8 cellular contexts compared by ENCODE assay signal in genomic region chr7:100836812-100837098, GRCh38. TPM values are rescaled to one million over a fixed set of nuclear protein-coding genes. Genes with fewer than 3 reads are reported as not detected.
DNase-seq lines count a peak whose midpoint lies in the region; ATAC-seq lines count a peak whose summit lies in the region.

No MANE protein-coding gene starts in this region.

- H3K27me3 Mint-ChIP-seq in activated CD4-positive, alpha-beta T cell treated with anti-CD3 and anti-CD28 coated beads, Interleukin-2, amount 10 ng/mL, durations not matched to agents 24 days and 14 days: peaks cover 3% of the 10 kb centered on the region

- H3K27ac Mint-ChIP-seq in activated CD4-positive, alpha-beta T cell treated with anti-CD3 and anti-CD28 coated beads, Interleukin-2, amount 10 ng/mL, durations not matched to agents 24 days and 14 days: no peak overlapping the region

- H3K27ac ChIP-seq in angular gyrus (ENCODE audit: low read depth, low read length) (peak overlapping the region; percentile 86), layer of hippocampus (ENCODE audit: low read depth, low read length) (peak overlapping the region; percentile 92), substantia nigra (ENCODE audit: low read depth, low read length, poor library complexity, severe bottlenecking) (peak overlapping the region; percentile 78)

- H3K4me1 Mint-ChIP-seq in activated CD4-positive, alpha-beta T cell treated with anti-CD3 and anti-CD28 coated beads, Interleukin-2, amount 10 ng/mL, durations not matched to agents 24 days and 14 days: peaks cover 4% of the 10 kb centered on the region

- no peak for ATAC-seq in GM18519 (IDR thresholded peaks at IDR 0.05; ENCODE audit: low FRiP score, unreplicated experiment)
- no peak for ATAC-seq in GM19023 (IDR thresholded peaks at IDR 0.05; ENCODE audit: unreplicated experiment)

- intact Hi-C loops in activated CD4-positive, alpha-beta T cell treated with anti-CD3 and anti-CD28 coated beads, Interleukin-2, amount 10 ng/mL, durations not matched to agents 24 days and 14 days (cut with micrococcal nuclease): loop anchor here (2.0 kb wide), 1 partner anchor 30 kb away; the partner anchor contains the start of gene TRIP6

- no peaks in the 10 kb centered on the region for H3K27me3 ChIP-seq in layer of hippocampus (ENCODE audit: control insufficient read depth, insufficient read depth, low read length)

- peak overlapping the region; percentile 76 for H3K4me3 Mint-ChIP-seq in activated CD4-positive, alpha-beta T cell treated with anti-CD3 and anti-CD28 coated beads, Interleukin-2, amount 10 ng/mL, durations not matched to agents 24 days and 14 days

- DNase-seq in activated CD4-positive, alpha-beta T cell treated with anti-CD3 and anti-CD28 coated beads, Interleukin-2, amount 10 ng/mL, durations not matched to agents 24 days and 14 days: no peak
- no peak for DNase-seq in activated CD4-positive, alpha-beta T cell treated with anti-CD3 and anti-CD28 coated beads, Interleukin-2, amount 50 U/mL, for 48 hours
- DNase-seq in substantia nigra (lab: John Stamatoyannopoulos, UW): peak in 1 of 49 donors; percentile 3
- no peak for DNase-seq in SW480 (ENCODE audit: low spot score)

- no peaks in the 10 kb centered on the region for H3K36me3 Mint-ChIP-seq in activated CD4-positive, alpha-beta T cell treated with anti-CD3 and anti-CD28 coated beads, Interleukin-2, amount 10 ng/mL, durations not matched to agents 24 days and 14 days (ENCODE audit: low read depth)

- no peaks in the 10 kb centered on the region for H3K9me3 Mint-ChIP-seq in activated CD4-positive, alpha-beta T cell treated with anti-CD3 and anti-CD28 coated beads, Interleukin-2, amount 10 ng/mL, durations not matched to agents 24 days and 14 days

RNA-seq across cellular contexts. Expression of gene EPHB4, which starts 9.4 kb away (rescaled TPM):
- 2.7 and 3.0 TPM in 2 replicates for total RNA-seq in activated CD4-positive, alpha-beta T cell treated with anti-CD3 and anti-CD28 coated beads, Interleukin-2, amount 10 ng/mL, durations not matched to agents 24 days and 14 days

RNA-seq across cellular contexts. Expression of gene SLC12A9, which starts 15.8 kb away (rescaled TPM):
- total RNA-seq in activated CD4-positive, alpha-beta T cell treated with anti-CD3 and anti-CD28 coated beads, Interleukin-2, amount 10 ng/mL, durations not matched to agents 24 days and 14 days: 37.3 and 41.2 TPM in 2 replicates

RNA-seq across cellular contexts. Expression of gene TRIP6, which starts 30.4 kb away (rescaled TPM):
- total RNA-seq in activated CD4-positive, alpha-beta T cell treated with anti-CD3 and anti-CD28 coated beads, Interleukin-2, amount 10 ng/mL, durations not matched to agents 24 days and 14 days: 42.7 and 47.6 TPM in 2 replicates

RNA-seq across cellular contexts. Expression of gene SRRT, which starts 38.1 kb away (rescaled TPM):
- total RNA-seq in activated CD4-positive, alpha-beta T cell treated with anti-CD3 and anti-CD28 coated beads, Interleukin-2, amount 10 ng/mL, durations not matched to agents 24 days and 14 days: 300 and 318 TPM in 2 replicates

RNA-seq across cellular contexts. Expression of gene UFSP1, which starts 52.8 kb away (rescaled TPM):
- total RNA-seq in activated CD4-positive, alpha-beta T cell treated with anti-CD3 and anti-CD28 coated beads, Interleukin-2, amount 10 ng/mL, durations not matched to agents 24 days and 14 days: 4.5 TPM in 2 replicates
